ENCODE assay signal across 16 cellular contexts in the genomic region with DNA sequence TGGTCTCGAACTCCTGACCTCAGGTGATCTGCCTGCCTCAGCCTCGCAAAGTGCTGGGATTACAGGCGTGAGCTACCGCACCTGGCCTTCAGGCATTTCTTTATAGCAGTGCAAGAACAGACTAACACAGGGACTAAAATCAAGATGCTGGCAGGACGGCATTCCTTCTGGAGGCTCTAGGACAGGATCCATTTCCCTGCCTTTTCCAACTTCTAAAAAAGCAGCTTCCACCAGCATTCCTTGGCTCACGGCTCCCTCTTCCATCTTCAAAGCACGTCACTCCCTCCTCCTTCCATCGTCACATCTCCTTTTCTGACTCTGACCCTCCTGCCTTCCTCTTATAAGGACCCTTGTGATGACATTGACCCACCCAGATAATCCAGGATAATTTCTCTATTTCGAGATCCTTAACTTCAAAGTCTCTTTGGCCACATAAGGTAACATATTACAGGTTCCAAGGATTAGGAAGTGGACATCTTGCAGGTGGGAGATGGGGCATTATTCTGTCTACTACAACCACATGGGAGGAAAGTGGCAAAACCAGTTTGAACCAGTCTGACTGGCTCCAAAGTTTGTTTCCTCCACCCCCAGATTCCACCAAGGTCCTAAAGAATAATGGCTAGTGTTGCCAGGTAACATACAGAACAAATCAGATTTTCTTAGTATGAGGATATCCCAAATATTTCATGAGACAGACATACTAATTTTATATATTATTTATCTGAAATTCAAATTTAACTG.
"Had no signal": no experiment of that assay in that cellular context is flagged by ENCODE, and none has a peak within 500 bp of the region (broad histone marks: within the 10 kb centered on the region; RNA-seq: fewer than 3 reads in every experiment).

No MANE protein-coding gene starts in this region.

- H3K27me3 ChIP-seq: esophagus muscularis mucosa had no signal

- DNase-seq: activated CD4-positive, alpha-beta memory T cell treated with anti-CD3 and anti-CD28 coated beads for 36 hours; activated CD4-positive, alpha-beta T cell treated with anti-CD3 and anti-CD28 coated beads for 1 hour; activated effector memory CD4-positive, alpha-beta T cell treated with anti-CD3 and anti-CD28 coated beads, Interleukin-2, amount 50 U/mL, for 16 hours; activated T-cell treated with anti-CD3 and anti-CD28 coated beads, Interleukin-2, amount 50 U/mL, for 4 hours; amygdala; cerebellar nuclear complex; dermis blood vessel endothelial cell; foreskin fibroblast; kidney; left ventricle myocardium superior; retina; stomach; T-helper 9 cell had no signal

- H2AFZ ChIP-seq: parathyroid adenoma had no signal

- H3K36me3 ChIP-seq: esophagus muscularis mucosa, stomach, thoracic aorta had no signal

- H3K9me3 ChIP-seq: esophagus muscularis mucosa, stomach, thoracic aorta had no signal

- FAIRE-seq: kidney had no signal

- H3K27ac ChIP-seq: esophagus muscularis mucosa, parathyroid adenoma, stomach, thoracic aorta had no signal

- H3K79me2 ChIP-seq: parathyroid adenoma had no signal

- H3K4me1 ChIP-seq: parathyroid adenoma, stomach had no signal

- ATAC-seq: activated T-cell treated with anti-CD3 and anti-CD28 coated beads, Interleukin-2, amount 50 U/mL, for 4 hours; left ventricle myocardium superior had no signal

- H3K9ac ChIP-seq: parathyroid adenoma had no signal

- H3K4me3 ChIP-seq: esophagus muscularis mucosa, stomach, thoracic aorta had no signal
